1 cellular context compared by ENCODE assay signal in the genomic region with DNA sequence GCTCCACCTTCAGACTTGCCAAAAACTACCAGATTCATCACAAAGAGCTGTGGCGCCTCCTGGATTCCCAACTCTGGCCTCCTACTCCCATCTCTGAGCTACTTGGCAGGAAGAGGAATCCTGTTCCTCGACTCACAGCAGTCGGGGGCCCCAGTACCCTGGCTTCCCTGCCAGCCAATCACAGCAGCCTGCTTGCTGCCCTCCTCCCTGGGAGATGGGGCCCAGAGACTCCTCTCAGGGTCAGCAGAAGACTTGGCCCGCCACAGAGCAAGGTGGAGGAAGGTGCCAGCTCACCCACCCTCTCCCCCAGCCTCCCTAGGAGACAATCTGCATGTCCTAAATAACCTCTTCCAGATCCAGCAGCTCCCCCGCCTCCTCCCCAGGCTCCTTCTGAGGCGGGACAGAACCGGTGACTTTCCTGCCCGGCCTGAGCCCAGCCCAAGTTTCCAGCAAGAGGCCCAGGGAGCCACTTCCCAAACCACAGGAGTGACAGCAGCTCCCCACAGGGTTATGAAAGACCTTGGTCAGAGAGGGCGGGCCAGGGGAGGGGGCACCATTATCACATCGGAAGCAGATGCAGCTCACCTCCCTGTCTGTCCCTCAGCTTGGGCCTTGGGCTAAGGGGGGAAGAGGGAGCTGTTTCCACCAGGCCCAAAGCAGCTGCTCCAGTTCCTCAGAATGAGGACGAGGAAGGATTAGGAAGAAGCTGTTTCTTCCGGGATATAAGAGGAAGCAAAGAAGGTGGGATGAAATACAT.
TF ChIP-seq lines count a peak whose summit lies in the region.

No MANE protein-coding gene starts in this region.

TF ChIP-seq in GM12878, 131 proteins besides CTCF, POLR2A, EP300 and RAD21:
- TF ChIP-seq, protein P1, sequence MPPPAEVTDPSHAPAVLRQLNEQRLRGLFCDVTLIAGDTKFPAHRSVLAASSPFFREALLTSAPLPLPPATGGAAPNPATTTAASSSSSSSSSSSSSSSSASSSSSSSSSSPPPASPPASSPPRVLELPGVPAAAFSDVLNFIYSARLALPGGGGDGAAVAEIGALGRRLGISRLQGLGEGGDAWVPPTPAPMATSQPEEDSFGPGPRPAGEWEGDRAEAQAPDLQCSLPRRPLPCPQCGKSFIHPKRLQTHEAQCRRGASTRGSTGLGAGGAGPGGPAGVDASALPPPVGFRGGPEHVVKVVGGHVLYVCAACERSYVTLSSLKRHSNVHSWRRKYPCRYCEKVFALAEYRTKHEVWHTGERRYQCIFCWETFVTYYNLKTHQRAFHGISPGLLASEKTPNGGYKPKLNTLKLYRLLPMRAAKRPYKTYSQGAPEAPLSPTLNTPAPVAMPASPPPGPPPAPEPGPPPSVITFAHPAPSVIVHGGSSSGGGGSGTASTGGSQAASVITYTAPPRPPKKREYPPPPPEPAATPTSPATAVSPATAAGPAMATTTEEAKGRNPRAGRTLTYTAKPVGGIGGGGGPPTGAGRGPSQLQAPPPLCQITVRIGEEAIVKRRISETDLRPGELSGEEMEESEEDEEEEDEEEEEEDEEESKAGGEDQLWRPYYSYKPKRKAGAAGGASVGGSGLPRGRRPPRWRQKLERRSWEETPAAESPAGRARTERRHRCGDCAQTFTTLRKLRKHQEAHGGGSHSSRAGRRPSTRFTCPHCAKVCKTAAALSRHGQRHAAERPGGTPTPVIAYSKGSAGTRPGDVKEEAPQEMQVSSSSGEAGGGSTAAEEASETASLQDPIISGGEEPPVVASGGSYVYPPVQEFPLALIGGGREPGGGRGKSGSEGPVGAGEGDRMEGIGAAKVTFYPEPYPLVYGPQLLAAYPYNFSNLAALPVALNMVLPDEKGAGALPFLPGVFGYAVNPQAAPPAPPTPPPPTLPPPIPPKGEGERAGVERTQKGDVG (CRISPR knock-in tag; IDR thresholded peaks at IDR 0.05) = no peak
- TF ChIP-seq ESRRA (IDR thresholded peaks at IDR 0.05; ENCODE audit: low read length) (no peak), IKZF2 (IDR thresholded peaks at IDR 0.05) (no peak), ZSCAN29 (IDR thresholded peaks at IDR 0.05) (no peak), RAD51 (IDR thresholded peaks at IDR 0.05) (no peak), RUNX3 (IDR thresholded peaks at IDR 0.05; ENCODE audit: low read length) (peak; percentile 50)
- TF ChIP-seq, protein P2, sequence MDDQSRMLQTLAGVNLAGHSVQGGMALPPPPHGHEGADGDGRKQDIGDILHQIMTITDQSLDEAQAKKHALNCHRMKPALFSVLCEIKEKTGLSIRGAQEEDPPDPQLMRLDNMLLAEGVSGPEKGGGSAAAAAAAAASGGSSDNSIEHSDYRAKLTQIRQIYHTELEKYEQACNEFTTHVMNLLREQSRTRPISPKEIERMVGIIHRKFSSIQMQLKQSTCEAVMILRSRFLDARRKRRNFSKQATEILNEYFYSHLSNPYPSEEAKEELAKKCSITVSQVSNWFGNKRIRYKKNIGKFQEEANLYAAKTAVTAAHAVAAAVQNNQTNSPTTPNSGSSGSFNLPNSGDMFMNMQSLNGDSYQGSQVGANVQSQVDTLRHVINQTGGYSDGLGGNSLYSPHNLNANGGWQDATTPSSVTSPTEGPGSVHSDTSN (IDR thresholded peaks at IDR 0.05; ENCODE audit: insufficient replicate concordance, low read depth, low read length) = peak; percentile 3
- TF ChIP-seq, protein P3, sequence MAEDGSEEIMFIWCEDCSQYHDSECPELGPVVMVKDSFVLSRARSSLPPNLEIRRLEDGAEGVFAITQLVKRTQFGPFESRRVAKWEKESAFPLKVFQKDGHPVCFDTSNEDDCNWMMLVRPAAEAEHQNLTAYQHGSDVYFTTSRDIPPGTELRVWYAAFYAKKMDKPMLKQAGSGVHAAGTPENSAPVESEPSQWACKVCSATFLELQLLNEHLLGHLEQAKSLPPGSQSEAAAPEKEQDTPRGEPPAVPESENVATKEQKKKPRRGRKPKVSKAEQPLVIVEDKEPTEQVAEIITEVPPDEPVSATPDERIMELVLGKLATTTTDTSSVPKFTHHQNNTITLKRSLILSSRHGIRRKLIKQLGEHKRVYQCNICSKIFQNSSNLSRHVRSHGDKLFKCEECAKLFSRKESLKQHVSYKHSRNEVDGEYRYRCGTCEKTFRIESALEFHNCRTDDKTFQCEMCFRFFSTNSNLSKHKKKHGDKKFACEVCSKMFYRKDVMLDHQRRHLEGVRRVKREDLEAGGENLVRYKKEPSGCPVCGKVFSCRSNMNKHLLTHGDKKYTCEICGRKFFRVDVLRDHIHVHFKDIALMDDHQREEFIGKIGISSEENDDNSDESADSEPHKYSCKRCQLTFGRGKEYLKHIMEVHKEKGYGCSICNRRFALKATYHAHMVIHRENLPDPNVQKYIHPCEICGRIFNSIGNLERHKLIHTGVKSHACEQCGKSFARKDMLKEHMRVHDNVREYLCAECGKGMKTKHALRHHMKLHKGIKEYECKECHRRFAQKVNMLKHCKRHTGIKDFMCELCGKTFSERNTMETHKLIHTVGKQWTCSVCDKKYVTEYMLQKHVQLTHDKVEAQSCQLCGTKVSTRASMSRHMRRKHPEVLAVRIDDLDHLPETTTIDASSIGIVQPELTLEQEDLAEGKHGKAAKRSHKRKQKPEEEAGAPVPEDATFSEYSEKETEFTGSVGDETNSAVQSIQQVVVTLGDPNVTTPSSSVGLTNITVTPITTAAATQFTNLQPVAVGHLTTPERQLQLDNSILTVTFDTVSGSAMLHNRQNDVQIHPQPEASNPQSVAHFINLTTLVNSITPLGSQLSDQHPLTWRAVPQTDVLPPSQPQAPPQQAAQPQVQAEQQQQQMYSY (CRISPR knock-in tag; IDR thresholded peaks at IDR 0.05) = no peak
- TF ChIP-seq, protein P4, sequence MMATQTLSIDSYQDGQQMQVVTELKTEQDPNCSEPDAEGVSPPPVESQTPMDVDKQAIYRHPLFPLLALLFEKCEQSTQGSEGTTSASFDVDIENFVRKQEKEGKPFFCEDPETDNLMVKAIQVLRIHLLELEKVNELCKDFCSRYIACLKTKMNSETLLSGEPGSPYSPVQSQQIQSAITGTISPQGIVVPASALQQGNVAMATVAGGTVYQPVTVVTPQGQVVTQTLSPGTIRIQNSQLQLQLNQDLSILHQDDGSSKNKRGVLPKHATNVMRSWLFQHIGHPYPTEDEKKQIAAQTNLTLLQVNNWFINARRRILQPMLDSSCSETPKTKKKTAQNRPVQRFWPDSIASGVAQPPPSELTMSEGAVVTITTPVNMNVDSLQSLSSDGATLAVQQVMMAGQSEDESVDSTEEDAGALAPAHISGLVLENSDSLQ (IDR thresholded peaks at IDR 0.05) = peak; percentile 47; the same call in 1 of the 2 replicates
TF ChIP-seq in GM12878: peak in this region for 3.
